ENCODE assay signal across 13 cellular contexts in the genomic region with DNA sequence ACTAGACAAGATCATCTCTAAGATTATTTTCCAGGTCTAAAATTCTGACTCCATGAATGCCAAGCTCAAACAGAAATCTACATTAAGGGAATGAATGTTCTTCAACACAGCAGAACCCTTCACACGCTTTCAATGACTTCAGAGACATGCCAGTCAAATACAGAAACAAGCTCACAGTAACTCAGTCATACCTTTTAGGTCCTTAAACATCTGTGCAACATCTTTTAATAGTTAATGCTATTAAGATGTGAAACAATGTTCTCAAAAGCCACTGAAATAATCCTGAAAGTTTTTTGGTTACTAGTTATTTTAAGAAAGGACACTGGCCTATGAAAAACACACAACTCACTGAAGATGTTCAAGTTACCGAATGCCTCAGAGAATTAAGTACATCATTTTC. TPM values are rescaled to one million over a fixed set of nuclear protein-coding genes. Genes with fewer than 3 reads are reported as not detected.
DNase-seq lines count a peak whose midpoint lies in the region; ATAC-seq, FAIRE-seq and TF ChIP-seq lines count a peak whose summit lies in the region.
"Had no signal": no experiment of that assay in that cellular context is flagged by ENCODE, and none has a peak within 500 bp of the region (broad histone marks: within the 10 kb centered on the region; RNA-seq: fewer than 3 reads in every experiment).

No MANE protein-coding gene starts in this region.

- FAIRE-seq in GM18507 (lab: Jason Lieb, UNC), result peak; percentile 31

- H3K9me3 ChIP-seq in BE2C, result no peaks in the 10 kb centered on the region

- H3K36me3 ChIP-seq in BE2C, result peaks cover 43% of the 10 kb centered on the region

- peak overlapping the region; percentile 41 for H3K27ac Mint-ChIP-seq in activated naive CD8-positive, alpha-beta T cell
- H3K27ac Mint-ChIP-seq in immature natural killer cell, result peak overlapping the region in 2 of 6 donors; percentile 18 to 51
- H3K27ac Mint-ChIP-seq: activated naive CD4-positive, alpha-beta T cell treated with anti-CD3 and anti-CD28 coated beads, Interleukin-2, amount 50 U/mL, for 72 hours; memory B cell had no signal

- H3K4me1 ChIP-seq in BE2C, result peaks cover 3% of the 10 kb centered on the region; the same call in 1 of the 2 replicates

- TF ChIP-seq CTCF in BE2C (IDR thresholded peaks at IDR 0.05; ENCODE audit: low read depth, low read length), result no peak

- H3K4me3 Mint-ChIP-seq in activated naive CD8-positive, alpha-beta T cell, result peak overlapping the region; percentile 99
- H3K4me3 Mint-ChIP-seq in immature natural killer cell, result peak overlapping the region in 3 of 5 donors; percentile 0 to 49 (median 47)
- H3K4me3 Mint-ChIP-seq: memory B cell had no signal

- H3K4me1 Mint-ChIP-seq in activated naive CD8-positive, alpha-beta T cell (ENCODE audit: low read depth), result peaks cover 53% of the 10 kb centered on the region
- peaks cover 41 to 67% of the 10 kb centered on the region in 2 donors for H3K4me1 Mint-ChIP-seq in immature natural killer cell

- H3K27me3 Mint-ChIP-seq in activated naive CD8-positive, alpha-beta T cell, result peaks cover 3% of the 10 kb centered on the region
- peaks cover 4 to 12% (median 12%) of the 10 kb centered on the region in 3 donors for H3K27me3 Mint-ChIP-seq in immature natural killer cell (ENCODE audit: low read depth in 3 of 3)

- H3K4me3 ChIP-seq in BE2C (ENCODE audit: low read depth, low read length), result peak overlapping the region; percentile 90

- no peaks in the 10 kb centered on the region for H3K9me3 Mint-ChIP-seq in activated naive CD8-positive, alpha-beta T cell (ENCODE audit: low read depth)
- no peaks in the 10 kb centered on the region for H3K9me3 Mint-ChIP-seq in immature natural killer cell
- H3K9me3 Mint-ChIP-seq: activated naive CD4-positive, alpha-beta T cell treated with anti-CD3 and anti-CD28 coated beads, Interleukin-2, amount 50 U/mL, for 72 hours; memory B cell had no signal

- peaks cover 8% of the 10 kb centered on the region for H3K36me3 Mint-ChIP-seq in activated naive CD8-positive, alpha-beta T cell
- no peaks in the 10 kb centered on the region for H3K36me3 Mint-ChIP-seq in immature natural killer cell

- H3K27me3 ChIP-seq in BE2C, result no peaks in the 10 kb centered on the region

- ATAC-seq in GM19023 (IDR thresholded peaks at IDR 0.05; ENCODE audit: unreplicated experiment), result no peak
- ATAC-seq: activated naive CD4-positive, alpha-beta T cell treated with anti-CD3 and anti-CD28 coated beads, Interleukin-2, amount 50 U/mL, for 72 hours had no signal

- no peak for DNase-seq in BE2C
- DNase-seq in GM18507 (ENCODE audit: extremely low spot score, insufficient read length, low read depth), result no peak
- no peak for DNase-seq in immature natural killer cell
- no peak for DNase-seq in AML-193 (lab: John Stamatoyannopoulos, UW)
- no peak for DNase-seq in NOMO-1 treated with DMSO at 0.1 percent for 48 hours (lab: John Stamatoyannopoulos, UW; ENCODE audit: unreplicated experiment)
- no peak for DNase-seq in HuH-7.5 (ENCODE audit: low spot score)
- DNase-seq: EL, NCI-H510A treated with DMSO at 0.1 percent for 48 hours, T-helper 9 cell had no signal

RNA-seq across cellular contexts. Expression of gene DLG1, which starts 2.5 kb away (rescaled TPM):
- polyA plus RNA-seq in BE2C (2012; ENCODE audit: insufficient read depth, insufficient read length, low read depth), result 24.6 TPM
- polyA plus RNA-seq in immature natural killer cell, result 10 to 100 TPM; 16.1 to 27.3 (median 26.3) TPM
